Comparison of ENCODE assay signal across 8 cellular contexts in genomic region chr12:104201238-104202001, GRCh38. TPM values are rescaled to one million over a fixed set of nuclear protein-coding genes. Genes with fewer than 3 reads are reported as not detected.
DNase-seq lines count a peak whose midpoint lies in the region; ATAC-seq and TF ChIP-seq lines count a peak whose summit lies in the region.

No MANE protein-coding gene starts in this region.

- H3K9ac ChIP-seq in NT2/D1 (ENCODE audit: insufficient read length, low read depth), result no peak overlapping the region
- no peak overlapping the region for H3K9ac ChIP-seq in fibroblast of lung (ENCODE audit: insufficient read depth, low read length)

- no peaks in the 10 kb centered on the region for H4K20me1 ChIP-seq in fibroblast of lung (ENCODE audit: control insufficient read depth, extremely low read depth, insufficient read depth, low read length)

- H3K4me3 Mint-ChIP-seq in nephron progenitor cell, result no peak overlapping the region

- DNase-seq in Caki2 (ENCODE audit: low read depth), result peak; percentile 45
- peak in 1 of 2 experiments; percentile 54 for DNase-seq in HL-60 (ENCODE audit: low read depth in 1 of 2, low spot score in 1 of 2)
- peak; percentile 72 for DNase-seq in NT2/D1 (ENCODE audit: low read depth, low spot score)
- DNase-seq in activated T-cell treated with anti-CD3 and anti-CD28 coated beads for 1 hour (ENCODE audit: low read depth), result peak; percentile 9
- peak; percentile 55 to 81 for DNase-seq in fibroblast of lung (ENCODE audit: low read depth in 2 of 2)
- DNase-seq in nephron progenitor cell, result peak; percentile 40

- H3K36me3 ChIP-seq in NT2/D1 (ENCODE audit: insufficient read depth, insufficient read length, low read length) (no peaks in the 10 kb centered on the region), fibroblast of lung (ENCODE audit: control insufficient read depth, insufficient read depth, low read length) (no peaks in the 10 kb centered on the region)

- H3K79me2 ChIP-seq in fibroblast of lung (ENCODE audit: control insufficient read depth, insufficient read depth, low read length), result no peaks in the 10 kb centered on the region

- no peaks in the 10 kb centered on the region for H3K4me1 Mint-ChIP-seq in nephron progenitor cell

- H3K4me1 ChIP-seq in NT2/D1 (ENCODE audit: insufficient read depth, insufficient read length) (peaks cover 3% of the 10 kb centered on the region), fibroblast of lung (ENCODE audit: control insufficient read depth, extremely low read depth, insufficient read depth, low read length) (no peaks in the 10 kb centered on the region)

- H3K36me3 Mint-ChIP-seq in nephron progenitor cell (ENCODE audit: low read depth), result peaks cover 14% of the 10 kb centered on the region

- H3K27me3 Mint-ChIP-seq in nephron progenitor cell (ENCODE audit: low read depth, poor library complexity), result peaks cover 8% of the 10 kb centered on the region

- peak overlapping the region; percentile 29 for H3K4me2 ChIP-seq in fibroblast of lung (ENCODE audit: extremely low read depth, insufficient read depth, low read length)

- H3K4me3 ChIP-seq in HL-60 (replicated peaks; ENCODE audit: insufficient read depth, low read length), result no peak overlapping the region
- no peak overlapping the region for H3K4me3 ChIP-seq in NT2/D1 (ENCODE audit: insufficient read length, low read depth)
- no peak overlapping the region for H3K4me3 ChIP-seq in fibroblast of lung (replicated peaks in 1 of 4; ENCODE audit: control extremely low read depth in 1 of 4, insufficient read depth in 1 of 4, low read depth in 3 of 4, low read length in 4 of 4)

- peaks cover 13% of the 10 kb centered on the region for H3K9me3 ChIP-seq in NT2/D1 (ENCODE audit: insufficient read depth, low read length)
- H3K9me3 ChIP-seq in fibroblast of lung (ENCODE audit: control insufficient read depth, insufficient read depth, low read depth, low read length), result no peaks in the 10 kb centered on the region

- in situ Hi-C loops in Caki2 (cut with HindIII; ENCODE audit: low pct_unique_long_range_greater_than_20kb, low sequenced_read_pairs), result no loop called here

- TF ChIP-seq CTCF in HL-60 (IDR thresholded peaks at IDR 0.05; ENCODE audit: insufficient read depth, low read length), result peak; percentile 80
- peak; percentile 93 for TF ChIP-seq CTCF in fibroblast of lung (conservative IDR thresholded peaks at IDR 0.05 in 1 of 2, IDR thresholded peaks at IDR 0.05 in 1 of 2; ENCODE audit: low read depth in 1 of 2, low read length in 2 of 2)
- peak; percentile 74 for TF ChIP-seq CTCF in nephron progenitor cell (IDR thresholded peaks at IDR 0.05)

- ATAC-seq in HG03175 (IDR thresholded peaks at IDR 0.05; ENCODE audit: unreplicated experiment) (no peak), GM21529 (IDR thresholded peaks at IDR 0.05; ENCODE audit: unreplicated experiment) (no peak)

- peak overlapping the region; percentile 28 for H2AFZ ChIP-seq in fibroblast of lung (ENCODE audit: low read length)

- H3K27ac ChIP-seq in HL-60 (replicated peaks) (no peak overlapping the region), fibroblast of lung (ENCODE audit: insufficient read depth, low read length) (no peak overlapping the region)

- H3K27me3 ChIP-seq in HL-60 (ENCODE audit: insufficient read depth, poor library complexity, severe bottlenecking), result no peaks in the 10 kb centered on the region
- no peaks in the 10 kb centered on the region for H3K27me3 ChIP-seq in NT2/D1 (ENCODE audit: insufficient read depth, insufficient read length)
- H3K27me3 ChIP-seq in fibroblast of lung (ENCODE audit: control insufficient read depth, insufficient read depth, low read length), result no peaks in the 10 kb centered on the region

- peaks cover 18% of the 10 kb centered on the region for H3K9me3 Mint-ChIP-seq in nephron progenitor cell

- H3K27ac Mint-ChIP-seq in nephron progenitor cell, result no peak overlapping the region

RNA-seq across cellular contexts. Expression of gene TXNRD1, which starts 14.2 kb away (rescaled TPM):
- 1,577 and 1,656 TPM in 2 replicates for total RNA-seq in Caki2 (2014; rRNA removed; shearing (Covaris generic); ENCODE audit: low replicate concordance)
- 737 and 1,000 TPM in 2 replicates for total RNA-seq in fibroblast of lung
- polyA plus RNA-seq in fibroblast of lung, result 436 and 556 TPM in 2 replicates
- polyA plus RNA-seq in fibroblast of lung (2012), result 353 and 484 TPM in 2 replicates
- 516 and 960 TPM in 2 replicates for polyA minus RNA-seq in fibroblast of lung (ENCODE audit: low replicate concordance)
